In genomic region chr20:32114305-32114960, GRCh38 we compare ENCODE assay signal across 1 cellular context.
TF ChIP-seq lines count a peak whose summit lies in the region.

No MANE protein-coding gene starts in this region.

TF ChIP-seq in WTC11, 78 proteins besides CTCF, POLR2A, EP300 and RAD21 (continued from another document):
- no peak for TF ChIP-seq ZNF532 (CRISPR knock-in tag; IDR thresholded peaks at IDR 0.05; ENCODE audit: borderline replicate concordance)
TF ChIP-seq in WTC11: peak in this region for 0.
